Comparison of ENCODE assay signal across 15 cellular contexts in genomic region chr2:174772492-174772801, GRCh38. TPM values are rescaled to one million over a fixed set of nuclear protein-coding genes. Genes with fewer than 3 reads are reported as not detected.
A peak's percentile ranks its signal among the peaks of the same experiment; 100 is the strongest.
DNase-seq lines count a peak whose midpoint lies in the region; ATAC-seq, FAIRE-seq and TF ChIP-seq lines count a peak whose summit lies in the region.
"Had no signal": no experiment of that assay in that cellular context is flagged by ENCODE, and none has a peak within 500 bp of the region (broad histone marks: within the 10 kb centered on the region; RNA-seq: fewer than 3 reads in every experiment).

No MANE protein-coding gene starts in this region.

- peaks cover 17% of the 10 kb centered on the region for H3K4me1 Mint-ChIP-seq in T-helper 17 cell

- H3K9ac ChIP-seq in HUES48 (ENCODE audit: low read depth, low read length) = peak overlapping the region; percentile 65
- H3K9ac ChIP-seq in keratinocyte (ENCODE audit: control insufficient read depth, extremely low read depth, insufficient read depth, low read length) = no peak overlapping the region

- no peak overlapping the region for H3K4me2 ChIP-seq in keratinocyte (ENCODE audit: control insufficient read depth, extremely low read depth, insufficient read depth, low read depth, low read length)

- no peak for TF ChIP-seq CTCF in keratinocyte (optimal IDR thresholded peaks at IDR 0.05 in 1 of 3, IDR thresholded peaks at IDR 0.05 in 1 of 3, conservative IDR thresholded peaks at IDR 0.05 in 1 of 3; ENCODE audit: extremely low read depth in 1 of 3, insufficient read depth in 2 of 3, low read length in 3 of 3)

- H3K36me3 ChIP-seq in HUES48 (ENCODE audit: control insufficient read depth, insufficient read depth, low read length) (no peaks in the 10 kb centered on the region), keratinocyte (ENCODE audit: control insufficient read depth in 2 of 2, extremely low read depth in 1 of 2, insufficient read depth in 2 of 2, low read length in 2 of 2) (no peaks in the 10 kb centered on the region)
- H3K36me3 ChIP-seq: MG63, ovary had no signal

- no peak for FAIRE-seq in keratinocyte (lab: Jason Lieb, UNC)

- peak overlapping the region; percentile 97 for H3K27ac ChIP-seq in HUES48 (ENCODE audit: low read depth, low read length)
- no peak overlapping the region for H3K27ac ChIP-seq in keratinocyte (ENCODE audit: control insufficient read depth, insufficient read depth, low read length)
- peak overlapping the region in 13 of 21 experiments; percentile 7 to 74 (median 49) for H3K27ac ChIP-seq in skin epidermis
- H3K27ac ChIP-seq: ovary, RWPE1, testis had no signal

- no peak for ATAC-seq in T-helper 17 cell
- ATAC-seq in HG03196 (IDR thresholded peaks at IDR 0.05; ENCODE audit: unreplicated experiment) = no peak
- no peak for ATAC-seq in GM19023 (IDR thresholded peaks at IDR 0.05; ENCODE audit: unreplicated experiment)

- DNase-seq in T-helper 17 cell (no peak), keratinocyte (ENCODE audit: low read depth, low spot score) (no peak), retina (no peak)
- DNase-seq: activated CD4-positive, alpha-beta T cell treated with anti-CD3 and anti-CD28 coated beads for 36 hours; MG63; NCI-H2029; ovary; testis had no signal

- H3K4me3 ChIP-seq in HUES48 (ENCODE audit: low read depth, low read length) (no peak overlapping the region), keratinocyte (ENCODE audit: control insufficient read depth in 2 of 3, extremely low read depth in 1 of 3, insufficient read depth in 2 of 3, low read depth in 1 of 3, low read length in 3 of 3) (no peak overlapping the region), skin epidermis (no peak overlapping the region)
- H3K4me3 ChIP-seq: MG63, ovary, testis had no signal

- no peaks in the 10 kb centered on the region for H3K9me3 ChIP-seq in HUES48 (ENCODE audit: control insufficient read depth, insufficient read depth, low read length)
- no peaks in the 10 kb centered on the region for H3K9me3 ChIP-seq in T-helper 17 cell (ENCODE audit: control insufficient read depth, low read length, poor library complexity, severe bottlenecking)
- H3K9me3 ChIP-seq in keratinocyte (ENCODE audit: control insufficient read depth, low read depth, low read length) = no peaks in the 10 kb centered on the region
- H3K9me3 ChIP-seq: MG63, ovary, testis had no signal

- peaks cover 6% of the 10 kb centered on the region for H3K27me3 Mint-ChIP-seq in T-helper 17 cell
- H3K27me3 Mint-ChIP-seq: activated CD4-positive, alpha-beta T cell treated with anti-CD3 and anti-CD28 coated beads for 36 hours had no signal

- no peaks in the 10 kb centered on the region for H3K79me2 ChIP-seq in keratinocyte (ENCODE audit: control insufficient read depth, insufficient read depth, low read length)

- H3K27me3 ChIP-seq in HUES48 (ENCODE audit: control insufficient read depth, insufficient read depth, low read length) = no peaks in the 10 kb centered on the region
- H3K27me3 ChIP-seq in keratinocyte (ENCODE audit: control insufficient read depth, extremely low read depth, insufficient read depth, low read length) = no peaks in the 10 kb centered on the region
- H3K27me3 ChIP-seq: MG63, ovary, testis had no signal

- H2AFZ ChIP-seq in keratinocyte (ENCODE audit: control insufficient read depth, low read length) = peak overlapping the region; percentile 30

- no peaks in the 10 kb centered on the region for H4K20me1 ChIP-seq in keratinocyte (ENCODE audit: control insufficient read depth, extremely low read depth, insufficient read depth, low read length)

- H3K27ac Mint-ChIP-seq in T-helper 17 cell = peak overlapping the region; percentile 47
- H3K27ac Mint-ChIP-seq: activated CD4-positive, alpha-beta T cell treated with anti-CD3 and anti-CD28 coated beads for 36 hours; T-helper 2 cell treated with Interferon-gamma antibody and Interleukin-4, amounts not matched to agents 5 μg/mL and 100 μg/mL, for 36 hours had no signal

- H3K4me1 ChIP-seq in HUES48 (ENCODE audit: control insufficient read depth, insufficient read depth, low read length) (peaks cover 40% of the 10 kb centered on the region), keratinocyte (ENCODE audit: control insufficient read depth, extremely low read depth, insufficient read depth, low read length) (peaks cover 9% of the 10 kb centered on the region)
- H3K4me1 ChIP-seq: testis had no signal

- H3K9me1 ChIP-seq in keratinocyte (ENCODE audit: control insufficient read depth, extremely low read depth, insufficient read depth, low read length) = no peaks in the 10 kb centered on the region

- H3K4me3 Mint-ChIP-seq in T-helper 17 cell = no peak overlapping the region
- H3K4me3 Mint-ChIP-seq: activated CD4-positive, alpha-beta T cell treated with anti-CD3 and anti-CD28 coated beads for 36 hours; T-helper 2 cell treated with Interferon-gamma antibody and Interleukin-4, amounts not matched to agents 5 μg/mL and 100 μg/mL, for 36 hours had no signal

- dilution Hi-C loops in keratinocyte (cut with MboI; ENCODE audit: extremely low pct_ligation_motif_present, low sequenced_read_pairs) = loop anchor here (25.0 kb wide), 1 partner anchor 190 kb away; no protein-coding TSS in a partner anchor

- H3K36me3 Mint-ChIP-seq in T-helper 17 cell (ENCODE audit: low read depth) = no peaks in the 10 kb centered on the region

RNA-seq across cellular contexts. Expression of gene CHRNA1, which starts 8.2 kb away (rescaled TPM):
- total RNA-seq in T-helper 17 cell = under 1 TPM; 0.63 to 0.94 TPM
- polyA plus RNA-seq in keratinocyte = 0.05 TPM in 1 of 3 replicates, not detected in the others
- not detected for polyA plus RNA-seq in keratinocyte (2011; ENCODE audit: low read depth)
- polyA plus RNA-seq in keratinocyte (2011; cell fraction: cytosol; rRNA removed) = not detected in 2 replicates
- not detected in 2 replicates for polyA plus RNA-seq in keratinocyte (2011; cell fraction: nucleus; rRNA removed)
- polyA plus RNA-seq in keratinocyte (2012; ENCODE audit: low replicate concordance) = 0.07 TPM in 1 of 2 replicates, not detected in the other
- polyA minus RNA-seq in keratinocyte = not detected in 3 replicates
- polyA minus RNA-seq in keratinocyte (2011; cell fraction: cytosol; rRNA and poly(A)+ RNA removed) = not detected
- not detected in 2 replicates for polyA minus RNA-seq in keratinocyte (2011; cell fraction: nucleus; rRNA and poly(A)+ RNA removed)
- total RNA-seq: activated CD4-positive, alpha-beta T cell treated with anti-CD3 and anti-CD28 coated beads for 36 hours; cerebellum had no signal
